In genomic region chr2:214220251-214220650, GRCh38 we compare ENCODE assay signal across 25 cellular contexts.
"Had no signal": no experiment of that assay in that cellular context is flagged by ENCODE, and none has a peak within 500 bp of the region (broad histone marks: within the 10 kb centered on the region; RNA-seq: fewer than 3 reads in every experiment).

No MANE protein-coding gene starts in this region.

- H2AFZ ChIP-seq: neural progenitor cell had no signal

- DNase-seq: naive thymus-derived CD4-positive, alpha-beta T cell; natural killer cell; occipital lobe; pancreas; right cardiac atrium; spleen; stimulated activated CD4-positive, alpha-beta T cell treated with anti-CD3 and anti-CD28 coated beads, Interleukin-12 subunit alpha, Interleukin-12 subunit beta, amount 100 ng/mL, for 4 hours; stimulated activated CD4-positive, alpha-beta T cell treated with anti-CD3 and anti-CD28 coated beads, Interleukin-1b, Interleukin-23, amount 100 ng/mL, for 48 hours; stimulated activated CD4-positive, alpha-beta T cell treated with anti-CD3 and anti-CD28 coated beads, Interleukin-4, amount 100 ng/mL, for 24 hours; stimulated activated naive B cell treated with anti-CD40 and anti-IgM and Interleukin-4, amounts not matched to agents 10 μg/mL and 1 μg/mL and 100 μg/mL, for 72 hours; stimulated activated naive CD4-positive, alpha-beta T cell treated with Interleukin-2 at 50 U/mL for 16 hours; stomach; thyroid gland; trophoblast cell; upper lobe of left lung had no signal

- H3K36me3 ChIP-seq: neural progenitor cell, pancreas, prostate gland, spleen, stomach, thoracic aorta, thyroid gland, tibial nerve, upper lobe of left lung, vagina had no signal

- H3K4me2 ChIP-seq: neural progenitor cell, smooth muscle cell had no signal

- H3K4me3 ChIP-seq: neural progenitor cell, pancreas, prostate gland, skin epidermis, smooth muscle cell, spleen, stomach, thoracic aorta, thyroid gland, tibial nerve, upper lobe of left lung, vagina had no signal

- H3K27me3 ChIP-seq: neural progenitor cell, pancreas, spleen, stomach, thyroid gland, tibial nerve, upper lobe of left lung, vagina had no signal

- ATAC-seq: naive thymus-derived CD4-positive, alpha-beta T cell; natural killer cell; pancreas; right cardiac atrium; sciatic nerve; stimulated activated effector memory CD8-positive, alpha-beta T cell treated with anti-CD3 and anti-CD28 coated beads, Interleukin-12 subunit alpha, Interleukin-12 subunit beta, amount 100 ng/mL, for 72 hours; stimulated activated naive B cell treated with anti-CD40 and anti-IgM and Interleukin-4, amounts not matched to agents 10 μg/mL and 1 μg/mL and 100 μg/mL, for 72 hours had no signal

- H3K4me1 ChIP-seq: pancreas, prostate gland, spleen, stomach, thyroid gland, tibial nerve, upper lobe of left lung, vagina had no signal

- FAIRE-seq: pancreas, urothelium cell line had no signal

- H3K27ac ChIP-seq: neural progenitor cell, pancreas, prostate gland, skin epidermis, spleen, stomach, thoracic aorta, thyroid gland, tibial nerve, upper lobe of left lung, vagina had no signal

- H3K9ac ChIP-seq: neural progenitor cell had no signal

- H3K9me3 ChIP-seq: pancreas, prostate gland, spleen, stomach, thoracic aorta, thyroid gland, tibial nerve, upper lobe of left lung, vagina had no signal
